In genomic region chr15:99251436-99251821, GRCh38 we compare ENCODE assay signal across 1 cellular context.
TF ChIP-seq lines count a peak whose summit lies in the region.

LRRC28 (plus strand) TSS chr15:99251481; CDS start chr15:99255958, 4,477 bp downstream.

TF ChIP-seq in HepG2, 621 proteins besides CTCF, POLR2A, EP300 and RAD21 (continued from another document and continues in another):
- TF ChIP-seq ZNF687 (CRISPR knock-in tag; IDR thresholded peaks at IDR 0.05) (peak; percentile 83), LCORL (IDR thresholded peaks at IDR 0.05) (no peak), LCORL (CRISPR knock-in tag; IDR thresholded peaks at IDR 0.05) (peak; percentile 48; the same call in 1 of the 2 replicates), PAF1 (CRISPR knock-in tag; IDR thresholded peaks at IDR 0.05) (no peak), ARNT (IDR thresholded peaks at IDR 0.05) (no peak), UBTF (CRISPR knock-in tag; IDR thresholded peaks at IDR 0.05) (peak; percentile 74; the same call in 1 of the 2 replicates), ZBTB38 (CRISPR knock-in tag; IDR thresholded peaks at IDR 0.05) (peak; percentile 29; the same call in 1 of the 2 replicates), ZBTB20 (CRISPR knock-in tag; IDR thresholded peaks at IDR 0.05; ENCODE audit: borderline replicate concordance, low read depth) (peak; percentile 63; the same call in 1 of the 2 replicates), HOXA3 (CRISPR knock-in tag; IDR thresholded peaks at IDR 0.05) (no peak), ZNF501 (CRISPR knock-in tag; IDR thresholded peaks at IDR 0.05) (peak; percentile 75; the same call in 1 of the 2 replicates), IRX3 (CRISPR knock-in tag; IDR thresholded peaks at IDR 0.05; ENCODE audit: borderline replicate concordance, low read depth) (0 out of 2 replicates have a peak, but pooled peaks have one; percentile 40), SP4 (CRISPR knock-in tag; IDR thresholded peaks at IDR 0.05) (0 out of 2 replicates have a peak, but pooled peaks have one; percentile 4), FOXC1 (CRISPR knock-in tag; IDR thresholded peaks at IDR 0.05; ENCODE audit: borderline replicate concordance) (peak; percentile 73; the same call in 1 of the 2 replicates), ZSCAN20 (CRISPR knock-in tag; IDR thresholded peaks at IDR 0.05; ENCODE audit: borderline replicate concordance) (no peak), ZNF546 (CRISPR knock-in tag; conservative IDR thresholded peaks at IDR 0.05) (0 out of 2 replicates have a peak, but pooled peaks have one; percentile 68), ZFP62 (CRISPR knock-in tag; IDR thresholded peaks at IDR 0.05) (no peak), SP1 (IDR thresholded peaks at IDR 0.05) (no peak), SP1 (CRISPR knock-in tag; IDR thresholded peaks at IDR 0.05) (0 out of 2 replicates have a peak, but pooled peaks have one; percentile 2), ZNF598 (CRISPR knock-in tag; IDR thresholded peaks at IDR 0.05; ENCODE audit: borderline replicate concordance) (no peak), BRF2 (CRISPR knock-in tag; IDR thresholded peaks at IDR 0.05) (0 out of 2 replicates have a peak, but pooled peaks have one; percentile 41), ZFY (CRISPR knock-in tag; IDR thresholded peaks at IDR 0.05) (peak; percentile 78), ZMYM4 (CRISPR knock-in tag; IDR thresholded peaks at IDR 0.05) (peak; percentile 19; the same call in 1 of the 2 replicates), KMT2B (CRISPR knock-in tag; IDR thresholded peaks at IDR 0.05) (peak; percentile 59; the same call in 1 of the 2 replicates), ZNF124 (CRISPR knock-in tag; IDR thresholded peaks at IDR 0.05) (0 out of 2 replicates have a peak, but pooled peaks have one; percentile 44), YEATS4 (CRISPR knock-in tag; IDR thresholded peaks at IDR 0.05; ENCODE audit: borderline replicate concordance) (0 out of 2 replicates have a peak, but pooled peaks have one; percentile 29), PHF21A (CRISPR knock-in tag; IDR thresholded peaks at IDR 0.05) (0 out of 2 replicates have a peak, but pooled peaks have one; percentile 12), ZNF773 (CRISPR knock-in tag; IDR thresholded peaks at IDR 0.05; ENCODE audit: borderline replicate concordance) (no peak), SAFB2 (CRISPR knock-in tag; IDR thresholded peaks at IDR 0.05; ENCODE audit: borderline replicate concordance, low read depth) (peak; percentile 42; the same call in 1 of the 2 replicates), ZBTB42 (CRISPR knock-in tag; IDR thresholded peaks at IDR 0.05) (0 out of 2 replicates have a peak, but pooled peaks have one; percentile 51), ZNF34 (CRISPR knock-in tag; IDR thresholded peaks at IDR 0.05; ENCODE audit: borderline replicate concordance) (0 out of 2 replicates have a peak, but pooled peaks have one; percentile 19), NFKBIZ (CRISPR knock-in tag; IDR thresholded peaks at IDR 0.05) (0 out of 2 replicates have a peak, but pooled peaks have one; percentile 40), SUZ12 (IDR thresholded peaks at IDR 0.05; ENCODE audit: low read depth, low read length) (no peak), ZNF883 (CRISPR knock-in tag; IDR thresholded peaks at IDR 0.05; ENCODE audit: not compliant biosample characterization) (no peak), ARID2 (CRISPR knock-in tag; IDR thresholded peaks at IDR 0.05; ENCODE audit: borderline replicate concordance) (peak; percentile 78; the same call in 1 of the 2 replicates), TCF7 (IDR thresholded peaks at IDR 0.05; ENCODE audit: low read depth) (no peak), SNAI1 (CRISPR knock-in tag; IDR thresholded peaks at IDR 0.05; ENCODE audit: borderline replicate concordance) (peak; percentile 48; the same call in 1 of the 2 replicates), SPEN (CRISPR knock-in tag; IDR thresholded peaks at IDR 0.05; ENCODE audit: low read depth) (peak; percentile 22; the same call in 1 of the 2 replicates), MIER3 (CRISPR knock-in tag; IDR thresholded peaks at IDR 0.05; ENCODE audit: borderline replicate concordance) (no peak), TARDBP (CRISPR knock-in tag; IDR thresholded peaks at IDR 0.05) (peak; percentile 55; the same call in 1 of the 2 replicates), SALL1 (CRISPR knock-in tag; IDR thresholded peaks at IDR 0.05) (peak; percentile 63; the same call in 1 of the 2 replicates), BORCS8-MEF2B (CRISPR knock-in tag; IDR thresholded peaks at IDR 0.05) (peak; percentile 70; the same call in 1 of the 2 replicates), MXD4 (CRISPR knock-in tag; IDR thresholded peaks at IDR 0.05) (0 out of 2 replicates have a peak, but pooled peaks have one; percentile 49)
- TF ChIP-seq, protein P1, sequence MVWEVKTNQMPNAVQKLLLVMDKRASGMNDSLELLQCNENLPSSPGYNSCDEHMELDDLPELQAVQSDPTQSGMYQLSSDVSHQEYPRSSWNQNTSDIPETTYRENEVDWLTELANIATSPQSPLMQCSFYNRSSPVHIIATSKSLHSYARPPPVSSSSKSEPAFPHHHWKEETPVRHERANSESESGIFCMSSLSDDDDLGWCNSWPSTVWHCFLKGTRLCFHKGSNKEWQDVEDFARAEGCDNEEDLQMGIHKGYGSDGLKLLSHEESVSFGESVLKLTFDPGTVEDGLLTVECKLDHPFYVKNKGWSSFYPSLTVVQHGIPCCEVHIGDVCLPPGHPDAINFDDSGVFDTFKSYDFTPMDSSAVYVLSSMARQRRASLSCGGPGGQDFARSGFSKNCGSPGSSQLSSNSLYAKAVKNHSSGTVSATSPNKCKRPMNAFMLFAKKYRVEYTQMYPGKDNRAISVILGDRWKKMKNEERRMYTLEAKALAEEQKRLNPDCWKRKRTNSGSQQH (CRISPR knock-in tag; IDR thresholded peaks at IDR 0.05; ENCODE audit: low read depth), result 0 out of 2 replicates have a peak, but pooled peaks have one; percentile 27
- TF ChIP-seq, protein P2, sequence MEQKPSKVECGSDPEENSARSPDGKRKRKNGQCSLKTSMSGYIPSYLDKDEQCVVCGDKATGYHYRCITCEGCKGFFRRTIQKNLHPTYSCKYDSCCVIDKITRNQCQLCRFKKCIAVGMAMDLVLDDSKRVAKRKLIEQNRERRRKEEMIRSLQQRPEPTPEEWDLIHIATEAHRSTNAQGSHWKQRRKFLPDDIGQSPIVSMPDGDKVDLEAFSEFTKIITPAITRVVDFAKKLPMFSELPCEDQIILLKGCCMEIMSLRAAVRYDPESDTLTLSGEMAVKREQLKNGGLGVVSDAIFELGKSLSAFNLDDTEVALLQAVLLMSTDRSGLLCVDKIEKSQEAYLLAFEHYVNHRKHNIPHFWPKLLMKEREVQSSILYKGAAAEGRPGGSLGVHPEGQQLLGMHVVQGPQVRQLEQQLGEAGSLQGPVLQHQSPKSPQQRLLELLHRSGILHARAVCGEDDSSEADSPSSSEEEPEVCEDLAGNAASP (CRISPR knock-in tag; IDR thresholded peaks at IDR 0.05; ENCODE audit: borderline replicate concordance), result peak; percentile 32; the same call in 1 of the 2 replicates
- TF ChIP-seq, protein P3, sequence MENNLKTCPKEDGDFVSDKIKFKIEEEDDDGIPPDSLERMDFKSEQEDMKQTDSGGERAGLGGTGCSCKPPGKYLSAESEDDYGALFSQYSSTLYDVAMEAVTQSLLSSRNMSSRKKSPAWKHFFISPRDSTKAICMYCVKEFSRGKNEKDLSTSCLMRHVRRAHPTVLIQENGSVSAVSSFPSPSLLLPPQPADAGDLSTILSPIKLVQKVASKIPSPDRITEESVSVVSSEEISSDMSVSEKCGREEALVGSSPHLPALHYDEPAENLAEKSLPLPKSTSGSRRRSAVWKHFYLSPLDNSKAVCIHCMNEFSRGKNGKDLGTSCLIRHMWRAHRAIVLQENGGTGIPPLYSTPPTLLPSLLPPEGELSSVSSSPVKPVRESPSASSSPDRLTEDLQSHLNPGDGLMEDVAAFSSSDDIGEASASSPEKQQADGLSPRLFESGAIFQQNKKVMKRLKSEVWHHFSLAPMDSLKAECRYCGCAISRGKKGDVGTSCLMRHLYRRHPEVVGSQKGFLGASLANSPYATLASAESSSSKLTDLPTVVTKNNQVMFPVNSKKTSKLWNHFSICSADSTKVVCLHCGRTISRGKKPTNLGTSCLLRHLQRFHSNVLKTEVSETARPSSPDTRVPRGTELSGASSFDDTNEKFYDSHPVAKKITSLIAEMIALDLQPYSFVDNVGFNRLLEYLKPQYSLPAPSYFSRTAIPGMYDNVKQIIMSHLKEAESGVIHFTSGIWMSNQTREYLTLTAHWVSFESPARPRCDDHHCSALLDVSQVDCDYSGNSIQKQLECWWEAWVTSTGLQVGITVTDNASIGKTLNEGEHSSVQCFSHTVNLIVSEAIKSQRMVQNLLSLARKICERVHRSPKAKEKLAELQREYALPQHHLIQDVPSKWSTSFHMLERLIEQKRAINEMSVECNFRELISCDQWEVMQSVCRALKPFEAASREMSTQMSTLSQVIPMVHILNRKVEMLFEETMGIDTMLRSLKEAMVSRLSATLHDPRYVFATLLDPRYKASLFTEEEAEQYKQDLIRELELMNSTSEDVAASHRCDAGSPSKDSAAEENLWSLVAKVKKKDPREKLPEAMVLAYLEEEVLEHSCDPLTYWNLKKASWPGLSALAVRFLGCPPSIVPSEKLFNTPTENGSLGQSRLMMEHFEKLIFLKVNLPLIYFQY (CRISPR knock-in tag; IDR thresholded peaks at IDR 0.05; ENCODE audit: borderline replicate concordance), result peak; percentile 68; the same call in 1 of the 2 replicates
- TF ChIP-seq, protein P4, sequence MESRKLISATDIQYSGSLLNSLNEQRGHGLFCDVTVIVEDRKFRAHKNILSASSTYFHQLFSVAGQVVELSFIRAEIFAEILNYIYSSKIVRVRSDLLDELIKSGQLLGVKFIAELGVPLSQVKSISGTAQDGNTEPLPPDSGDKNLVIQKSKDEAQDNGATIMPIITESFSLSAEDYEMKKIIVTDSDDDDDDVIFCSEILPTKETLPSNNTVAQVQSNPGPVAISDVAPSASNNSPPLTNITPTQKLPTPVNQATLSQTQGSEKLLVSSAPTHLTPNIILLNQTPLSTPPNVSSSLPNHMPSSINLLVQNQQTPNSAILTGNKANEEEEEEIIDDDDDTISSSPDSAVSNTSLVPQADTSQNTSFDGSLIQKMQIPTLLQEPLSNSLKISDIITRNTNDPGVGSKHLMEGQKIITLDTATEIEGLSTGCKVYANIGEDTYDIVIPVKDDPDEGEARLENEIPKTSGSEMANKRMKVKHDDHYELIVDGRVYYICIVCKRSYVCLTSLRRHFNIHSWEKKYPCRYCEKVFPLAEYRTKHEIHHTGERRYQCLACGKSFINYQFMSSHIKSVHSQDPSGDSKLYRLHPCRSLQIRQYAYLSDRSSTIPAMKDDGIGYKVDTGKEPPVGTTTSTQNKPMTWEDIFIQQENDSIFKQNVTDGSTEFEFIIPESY (CRISPR knock-in tag; IDR thresholded peaks at IDR 0.05), result no peak
- TF ChIP-seq, protein P5, sequence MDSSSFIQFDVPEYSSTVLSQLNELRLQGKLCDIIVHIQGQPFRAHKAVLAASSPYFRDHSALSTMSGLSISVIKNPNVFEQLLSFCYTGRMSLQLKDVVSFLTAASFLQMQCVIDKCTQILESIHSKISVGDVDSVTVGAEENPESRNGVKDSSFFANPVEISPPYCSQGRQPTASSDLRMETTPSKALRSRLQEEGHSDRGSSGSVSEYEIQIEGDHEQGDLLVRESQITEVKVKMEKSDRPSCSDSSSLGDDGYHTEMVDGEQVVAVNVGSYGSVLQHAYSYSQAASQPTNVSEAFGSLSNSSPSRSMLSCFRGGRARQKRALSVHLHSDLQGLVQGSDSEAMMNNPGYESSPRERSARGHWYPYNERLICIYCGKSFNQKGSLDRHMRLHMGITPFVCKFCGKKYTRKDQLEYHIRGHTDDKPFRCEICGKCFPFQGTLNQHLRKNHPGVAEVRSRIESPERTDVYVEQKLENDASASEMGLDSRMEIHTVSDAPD (CRISPR knock-in tag; IDR thresholded peaks at IDR 0.05), result 0 out of 2 replicates have a peak, but pooled peaks have one; percentile 73
